ENCODE assay signal across 12 cellular contexts in genomic region chr12:83015390-83016225, GRCh38.
A peak's percentile ranks its signal among the peaks of the same experiment; 100 is the strongest.
DNase-seq lines count a peak whose midpoint lies in the region; ATAC-seq and TF ChIP-seq lines count a peak whose summit lies in the region.
"Had no signal": no experiment of that assay in that cellular context is flagged by ENCODE, and none has a peak within 500 bp of the region (broad histone marks: within the 10 kb centered on the region; RNA-seq: fewer than 3 reads in every experiment).

No MANE protein-coding gene starts in this region.

- no peaks in the 10 kb centered on the region for H3K27me3 ChIP-seq in right atrium auricular region
- H3K27me3 ChIP-seq: neural progenitor cell had no signal

- H3K9me3 Mint-ChIP-seq in mesothelial cell of epicardium, result peaks cover 11% of the 10 kb centered on the region
- H3K9me3 Mint-ChIP-seq in activated naive CD8-positive, alpha-beta T cell treated with anti-CD3 and anti-CD28 coated beads for 36 hours, result peaks cover 3% of the 10 kb centered on the region

- H3K27ac Mint-ChIP-seq in mesothelial cell of epicardium, result peak overlapping the region; percentile 51
- H3K27ac Mint-ChIP-seq in activated naive CD8-positive, alpha-beta T cell treated with anti-CD3 and anti-CD28 coated beads for 36 hours, result no peak overlapping the region
- H3K27ac Mint-ChIP-seq: neural progenitor cell had no signal

- DNase-seq in Right ventricle myocardium superior (no peak), right atrium auricular region (ENCODE audit: low spot score) (no peak), choroid plexus epithelial cell (ENCODE audit: low read depth) (peak; percentile 24), mesothelial cell of epicardium (ENCODE audit: low spot score in 2 of 2, unreplicated experiment in 2 of 2) (no peak), cortex of kidney (lab: John Stamatoyannopoulos, UW) (no peak)
- DNase-seq in central memory CD4-positive, alpha-beta T cell, result no peak
- no peak for DNase-seq in activated naive CD8-positive, alpha-beta T cell treated with anti-CD3 and anti-CD28 coated beads for 36 hours
- DNase-seq: activated naive CD4-positive, alpha-beta T cell; KBM-7; NCI-H748 treated with DMSO at 0.1 percent for 48 hours had no signal

- peaks cover 24% of the 10 kb centered on the region for H3K4me1 Mint-ChIP-seq in mesothelial cell of epicardium
- peaks cover 2% of the 10 kb centered on the region for H3K4me1 Mint-ChIP-seq in activated naive CD8-positive, alpha-beta T cell treated with anti-CD3 and anti-CD28 coated beads for 36 hours

- H3K4me3 Mint-ChIP-seq in mesothelial cell of epicardium, result peak overlapping the region; percentile 18
- no peak overlapping the region for H3K4me3 Mint-ChIP-seq in activated naive CD8-positive, alpha-beta T cell treated with anti-CD3 and anti-CD28 coated beads for 36 hours
- H3K4me3 Mint-ChIP-seq: neural progenitor cell had no signal

- peak overlapping the region in 1 of 2 donors; percentile 18 for H3K4me3 ChIP-seq in right atrium auricular region
- peak overlapping the region; percentile 20 for H3K4me3 ChIP-seq in choroid plexus epithelial cell (ENCODE audit: low read depth, low read length)
- H3K4me3 ChIP-seq: neural progenitor cell had no signal

- TF ChIP-seq CTCF in right atrium auricular region (IDR thresholded peaks at IDR 0.05), result no peak
- no peak for TF ChIP-seq CTCF in choroid plexus epithelial cell (conservative IDR thresholded peaks at IDR 0.05; ENCODE audit: low read depth, low read length)
- no peak for TF ChIP-seq CTCF in mesothelial cell of epicardium (IDR thresholded peaks at IDR 0.05; ENCODE audit: unreplicated experiment)

- peaks cover 19% of the 10 kb centered on the region for H3K36me3 Mint-ChIP-seq in mesothelial cell of epicardium
- no peaks in the 10 kb centered on the region for H3K36me3 Mint-ChIP-seq in activated naive CD8-positive, alpha-beta T cell treated with anti-CD3 and anti-CD28 coated beads for 36 hours

- H3K27ac ChIP-seq in right atrium auricular region, result no peak overlapping the region

- H3K27me3 Mint-ChIP-seq in mesothelial cell of epicardium (ENCODE audit: low read depth), result no peaks in the 10 kb centered on the region
- no peaks in the 10 kb centered on the region for H3K27me3 Mint-ChIP-seq in activated naive CD8-positive, alpha-beta T cell treated with anti-CD3 and anti-CD28 coated beads for 36 hours

- H3K4me1 ChIP-seq in right atrium auricular region, result peaks cover 0 to 7% of the 10 kb centered on the region in 2 donors

- intact Hi-C loops in Right ventricle myocardium superior (cut with DNase I), result no loop called here

- ATAC-seq in Right ventricle myocardium superior (ENCODE audit: poor library complexity), result peak; percentile 12
- ATAC-seq in GM18505 (IDR thresholded peaks at IDR 0.05; ENCODE audit: unreplicated experiment), result no peak

- no peaks in the 10 kb centered on the region for H3K36me3 ChIP-seq in right atrium auricular region
- H3K36me3 ChIP-seq: neural progenitor cell had no signal

- no peak for TF ChIP-seq POLR2A in GM18505 (IDR thresholded peaks at IDR 0.05; ENCODE audit: borderline replicate concordance, extremely low read depth, insufficient read depth, insufficient read length)

- H3K9me3 ChIP-seq in right atrium auricular region, result no peaks in the 10 kb centered on the region
